Comparison of ENCODE assay signal across 8 cellular contexts in the genomic region with DNA sequence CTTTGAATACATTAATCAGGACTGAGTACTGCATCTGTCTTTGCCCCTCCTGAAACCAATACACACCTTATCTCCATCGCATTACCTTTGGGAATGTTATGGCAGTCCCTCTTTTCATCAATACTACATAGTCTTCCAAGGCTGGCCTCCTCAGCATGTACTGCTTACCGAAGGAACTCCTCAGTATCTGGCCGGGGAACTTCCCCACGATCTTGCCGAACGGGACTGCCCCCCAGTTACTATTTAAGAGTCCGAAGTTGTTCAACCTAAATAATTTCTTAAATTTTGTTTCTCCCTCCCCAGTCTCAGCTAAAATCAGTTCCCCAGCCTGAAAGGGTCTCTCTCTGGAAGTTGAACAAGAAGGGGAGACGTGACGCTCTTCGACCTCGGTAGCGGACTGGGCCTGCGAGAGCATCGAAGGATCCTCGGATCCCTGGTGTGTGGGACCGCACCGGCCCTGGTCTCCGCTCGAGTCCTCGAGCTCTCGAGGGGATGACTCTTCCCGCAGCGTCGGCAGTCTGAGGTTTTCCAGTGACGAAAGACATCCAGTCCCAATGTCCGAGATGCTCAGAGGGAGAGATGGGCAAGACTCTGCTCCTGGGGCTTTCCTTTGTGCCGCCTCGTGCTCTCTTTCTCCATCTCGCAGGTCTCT. TPM values are rescaled to one million over a fixed set of nuclear protein-coding genes. Genes with fewer than 3 reads are reported as not detected.
DNase-seq lines count a peak whose midpoint lies in the region; ATAC-seq and TF ChIP-seq lines count a peak whose summit lies in the region.

No MANE protein-coding gene starts in this region.

- peaks cover 5% of the 10 kb centered on the region for H3K36me3 Mint-ChIP-seq in activated CD8-positive, alpha-beta memory T cell treated with anti-CD3 and anti-CD28 coated beads, Interleukin-2, amount 10 ng/mL, durations not matched to agents 7 days and 5 days
- H3K36me3 Mint-ChIP-seq in MCF 10A (ENCODE audit: insufficient read depth, unreplicated experiment), result no peaks in the 10 kb centered on the region

- BruUV-seq in MCF 10A (replicated peaks; lab: Mats Ljungman, UMichigan), result no TSS peak

- no peak for TF ChIP-seq CTCF in MCF 10A (IDR thresholded peaks at IDR 0.05; ENCODE audit: unreplicated experiment)
- no peak for TF ChIP-seq CTCF in right lobe of liver (IDR thresholded peaks at IDR 0.05)
- TF ChIP-seq CTCF in thoracic aorta (IDR thresholded peaks at IDR 0.05), result no peak

- no peaks in the 10 kb centered on the region for H3K27me3 ChIP-seq in right lobe of liver
- no peaks in the 10 kb centered on the region for H3K27me3 ChIP-seq in thoracic aorta (replicated peaks; ENCODE audit: insufficient read depth)

- POLR2A ChIA-PET in MCF 10A (lab: Yijun Ruan, JAX), result interaction anchor here (0.6 to 5.5 kb wide), 24 partner anchors 9 to 1306 kb away, joined by 3 to 79 read pairs (median 5); partner anchors contain the start of genes WDR43 and YPEL5

- no peaks in the 10 kb centered on the region for H3K9me3 Mint-ChIP-seq in activated CD8-positive, alpha-beta memory T cell treated with anti-CD3 and anti-CD28 coated beads, Interleukin-2, amount 10 ng/mL, durations not matched to agents 7 days and 5 days (ENCODE audit: low read depth)
- H3K9me3 Mint-ChIP-seq in MCF 10A (ENCODE audit: unreplicated experiment), result no peaks in the 10 kb centered on the region

- under 1% methylated on average over 16 of the region's 29 CpGs for WGBS in right lobe of liver (ENCODE audit: insufficient coverage, low coverage, low lambda C conversion rate, missing lambda C conversion rate)

- ATAC-seq in activated CD8-positive, alpha-beta memory T cell treated with anti-CD3 and anti-CD28 coated beads, Interleukin-2, amount 10 ng/mL, durations not matched to agents 7 days and 5 days, result peak; percentile 13
- peak; percentile 18 for ATAC-seq in HG02571 (IDR thresholded peaks at IDR 0.05; ENCODE audit: unreplicated experiment)
- peak in 3 of 4 donors; percentile 42 to 59 (median 51) for ATAC-seq in right lobe of liver
- peak; percentile 12 for ATAC-seq in thoracic aorta (ENCODE audit: insufficient number of reproducible peaks, low FRiP score, low read depth)

- peak overlapping the region; percentile 95 for H3K4me3 Mint-ChIP-seq in activated CD8-positive, alpha-beta memory T cell treated with anti-CD3 and anti-CD28 coated beads, Interleukin-2, amount 10 ng/mL, durations not matched to agents 7 days and 5 days
- peak overlapping the region; percentile 92 for H3K4me3 Mint-ChIP-seq in MCF 10A (ENCODE audit: unreplicated experiment)

- peaks cover 0 to 23% (median 9%) of the 10 kb centered on the region in 4 donors for H3K4me1 ChIP-seq in right lobe of liver
- H3K4me1 ChIP-seq in thoracic aorta (ENCODE audit: control insufficient read depth in 1 of 2, low read depth in 2 of 2), result peaks cover 24 to 31% of the 10 kb centered on the region in 2 donors

- no peak for DNase-seq in activated CD8-positive, alpha-beta memory T cell treated with anti-CD3 and anti-CD28 coated beads, Interleukin-2, amount 10 ng/mL, durations not matched to agents 7 days and 5 days
- DNase-seq in activated CD8-positive, alpha-beta memory T cell treated with anti-CD3 and anti-CD28 coated beads for 24 hours, result no peak
- DNase-seq in NCI-H146 treated with DMSO at 0.1 percent for 48 hours (lab: John Stamatoyannopoulos, UW; ENCODE audit: unreplicated experiment), result peak; percentile 56
- DNase-seq in MCF 10A (ENCODE audit: unreplicated experiment), result no peak
- peak in 2 of 3 donors; percentile 34 to 50 for DNase-seq in right lobe of liver
- DNase-seq in thoracic aorta (ENCODE audit: low spot score), result no peak
- DNase-seq in NK-92 treated with Interleukin-12 subunit alpha and Interleukin-12 subunit beta, amount 100 ng/mL, for 24 hours (lab: John Stamatoyannopoulos, UW), result no peak

- H3K9me3 ChIP-seq in right lobe of liver, result no peaks in the 10 kb centered on the region
- no peaks in the 10 kb centered on the region for H3K9me3 ChIP-seq in thoracic aorta

- H3K27ac ChIP-seq in right lobe of liver (peak overlapping the region; percentile 33 to 70 (median 35)), thoracic aorta (peak overlapping the region; percentile 68 to 80)

- H3K4me3 ChIP-seq in right lobe of liver (peak overlapping the region; percentile 84 to 96 (median 92)), thoracic aorta (peak overlapping the region; percentile 97)

- peaks cover 30% of the 10 kb centered on the region for H3K4me1 Mint-ChIP-seq in activated CD8-positive, alpha-beta memory T cell treated with anti-CD3 and anti-CD28 coated beads, Interleukin-2, amount 10 ng/mL, durations not matched to agents 7 days and 5 days
- peaks cover 16% of the 10 kb centered on the region for H3K4me1 Mint-ChIP-seq in MCF 10A (ENCODE audit: insufficient read depth, unreplicated experiment)

- H3K36me3 ChIP-seq in right lobe of liver (no peaks in the 10 kb centered on the region), thoracic aorta (no peaks in the 10 kb centered on the region)

- intact Hi-C loops in MCF 10A (cut with micrococcal nuclease), result loop anchor here (1.0 to 2.0 kb wide), 2 partner anchors 25 to 30 kb away; partner anchors contain the start of gene WDR43
- intact Hi-C loops in right lobe of liver (cut with DNase I), result no loop called here

- peak overlapping the region; percentile 98 for H3K27ac Mint-ChIP-seq in activated CD8-positive, alpha-beta memory T cell treated with anti-CD3 and anti-CD28 coated beads, Interleukin-2, amount 10 ng/mL, durations not matched to agents 7 days and 5 days
- peak overlapping the region; percentile 79 for H3K27ac Mint-ChIP-seq in MCF 10A (ENCODE audit: low read depth, unreplicated experiment)

- peaks cover 1% of the 10 kb centered on the region for H3K27me3 Mint-ChIP-seq in activated CD8-positive, alpha-beta memory T cell treated with anti-CD3 and anti-CD28 coated beads, Interleukin-2, amount 10 ng/mL, durations not matched to agents 7 days and 5 days
- no peaks in the 10 kb centered on the region for H3K27me3 Mint-ChIP-seq in MCF 10A (ENCODE audit: insufficient read depth, unreplicated experiment)

- CTCF ChIA-PET in activated CD8-positive, alpha-beta memory T cell treated with anti-CD3 and anti-CD28 coated beads, Interleukin-2, amount 10 ng/mL, durations not matched to agents 7 days and 5 days (lab: Charles Lee), result interaction anchor here (0.6 to 1.9 kb wide), 9 partner anchors 9 to 302 kb away, joined by 3 to 11 read pairs (median 3); no protein-coding TSS in a partner anchor
- CTCF ChIA-PET in MCF 10A (lab: Yijun Ruan, JAX), result interaction anchor here (0.5 to 1.0 kb wide), 4 partner anchors 9 to 1177 kb away, joined by 3 to 4 read pairs (median 3); no protein-coding TSS in a partner anchor

- TF ChIP-seq POLR2A in right lobe of liver (IDR thresholded peaks at IDR 0.05), result no peak

RNA-seq across cellular contexts. Expression of gene TRMT61B, which starts 0.5 kb away (rescaled TPM):
- 10 to 100 TPM; 17.4 to 18.8 TPM for total RNA-seq in activated CD8-positive, alpha-beta memory T cell treated with anti-CD3 and anti-CD28 coated beads, Interleukin-2, amount 10 ng/mL, durations not matched to agents 7 days and 5 days
- total RNA-seq in MCF 10A (2022), result 10.4 and 13.4 TPM in 2 replicates
- 1 to 10 TPM; 6.4 to 9.5 (median 7.6) TPM for total RNA-seq in right lobe of liver
- 10 to 100 TPM in 1 of 2 donors, 1 to 10 TPM in 1; 6.0 to 13.6 TPM for total RNA-seq in thoracic aorta

RNA-seq across cellular contexts. Expression of gene WDR43, which starts 24.8 kb away (rescaled TPM):
- 10 to 100 TPM; 70.9 to 89.7 TPM for total RNA-seq in activated CD8-positive, alpha-beta memory T cell treated with anti-CD3 and anti-CD28 coated beads, Interleukin-2, amount 10 ng/mL, durations not matched to agents 7 days and 5 days
- total RNA-seq in MCF 10A (2022), result 100 and 160 TPM in 2 replicates
- 10 to 100 TPM; 17.9 to 23.8 (median 22.5) TPM for total RNA-seq in right lobe of liver
- 10 to 100 TPM; 19.8 to 76.4 TPM for total RNA-seq in thoracic aorta

RNA-seq across cellular contexts. Expression of gene SPDYA, which starts 59.0 kb away (rescaled TPM):
- 1 to 10 TPM; 1.6 TPM for total RNA-seq in activated CD8-positive, alpha-beta memory T cell treated with anti-CD3 and anti-CD28 coated beads, Interleukin-2, amount 10 ng/mL, durations not matched to agents 7 days and 5 days
- total RNA-seq in MCF 10A (2022), result 2.6 and 2.8 TPM in 2 replicates
- total RNA-seq in right lobe of liver, result under 1 TPM in 5 of 6 experiments, not detected in 1; 0.15 to 0.55 (median 0.42) TPM
- total RNA-seq in thoracic aorta, result 1 to 10 TPM; 3.0 to 5.3 TPM

Comparison
In these comparisons a context has a peak if more than half of its experiments do, and no peak if none do; other contexts are left out.
1. DNase-seq: peak in NCI-H146 treated with DMSO at 0.1 percent for 48 hours (single experiment) and right lobe of liver (2 of 3); none in activated CD8-positive, alpha-beta memory T cell treated with anti-CD3 and anti-CD28 coated beads, Interleukin-2, amount 10 ng/mL, durations not matched to agents 7 days and 5 days (single experiment), activated CD8-positive, alpha-beta memory T cell treated with anti-CD3 and anti-CD28 coated beads for 24 hours (single experiment), MCF 10A (single experiment), thoracic aorta (single experiment) and NK-92 treated with Interleukin-12 subunit alpha and Interleukin-12 subunit beta, amount 100 ng/mL, for 24 hours (single experiment).
2. Peak in every context shown above with its lines, with median percentiles within 50 percentile points of each other: ATAC-seq.